In the genomic region with DNA sequence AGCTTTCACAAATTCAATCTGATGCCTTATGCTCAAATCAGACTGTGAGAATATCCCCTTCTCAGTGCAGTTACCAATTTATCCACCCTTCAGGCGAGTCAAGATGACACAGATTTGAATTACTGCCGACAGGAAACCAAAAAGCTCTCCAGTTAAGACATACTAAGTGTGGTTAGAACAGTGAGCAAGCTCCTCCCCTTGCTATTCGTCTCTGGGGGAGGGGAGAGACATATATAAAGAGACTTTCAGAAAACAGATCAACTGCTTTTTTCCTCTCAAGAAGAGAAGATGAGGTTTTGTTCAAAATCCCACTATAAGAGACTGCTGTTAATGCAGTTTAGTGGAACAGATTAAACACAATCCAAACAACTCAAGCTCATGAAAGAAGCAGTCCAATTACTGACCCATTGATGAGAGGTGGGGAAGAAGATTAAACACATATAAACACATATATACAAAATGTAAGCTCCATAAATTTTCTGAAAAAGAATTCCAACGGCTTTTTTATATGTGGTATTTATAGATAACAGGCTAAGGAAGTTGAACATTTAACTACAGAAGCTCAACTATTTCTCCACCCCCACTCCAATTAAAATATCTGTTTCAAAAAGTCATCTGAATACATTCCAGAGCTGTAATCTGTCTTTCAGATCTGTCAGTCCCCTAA, we compare ENCODE assay signal across 8 cellular contexts.
A peak's percentile ranks its signal among the peaks of the same experiment; 100 is the strongest.
DNase-seq lines count a peak whose midpoint lies in the region; ATAC-seq and TF ChIP-seq lines count a peak whose summit lies in the region.

No MANE protein-coding gene starts in this region.

- H3K36me3 ChIP-seq in SK-N-SH (replicated peaks in 1 of 2; ENCODE audit: control insufficient read depth in 1 of 2, insufficient read depth in 2 of 2, low read length in 1 of 2), result no peaks in the 10 kb centered on the region

- H3K4me1 ChIP-seq in SK-N-SH (ENCODE audit: control insufficient read depth in 1 of 2, insufficient read depth in 2 of 2, low read depth in 1 of 2, low read length in 1 of 2), result peaks cover 9 to 14% of the 10 kb centered on the region in 2 experiments; a peak in 3 of 4 replicates

- H4K20me1 ChIP-seq in SK-N-SH (ENCODE audit: insufficient read depth), result no peaks in the 10 kb centered on the region

- ATAC-seq in GM18502 (IDR thresholded peaks at IDR 0.05; ENCODE audit: poor library complexity, unreplicated experiment), result peak; percentile 73
- peak; percentile 59 for ATAC-seq in HG02885 (IDR thresholded peaks at IDR 0.05; ENCODE audit: poor library complexity, unreplicated experiment)
- ATAC-seq in HG03095 (IDR thresholded peaks at IDR 0.05; ENCODE audit: unreplicated experiment), result no peak

- peaks cover 12% of the 10 kb centered on the region for H3F3A ChIP-seq in SK-N-SH (replicated peaks; ENCODE audit: insufficient read depth)

- TF ChIP-seq CTCF in SK-N-SH (IDR thresholded peaks at IDR 0.05) (no peak), astrocyte of the spinal cord (IDR thresholded peaks at IDR 0.05; ENCODE audit: low read depth, low read length) (no peak)

- H3K9me3 ChIP-seq in SK-N-SH, result no peaks in the 10 kb centered on the region

- H3K9ac ChIP-seq in SK-N-SH, result peak overlapping the region; percentile 56; the same call in 1 of the 2 replicates

- TF ChIP-seq EP300 in SK-N-SH (IDR thresholded peaks at IDR 0.05; ENCODE audit: borderline replicate concordance in 1 of 2, low read depth in 1 of 2, low read length in 1 of 2), result no peak

- TF ChIP-seq RAD21 in SK-N-SH (IDR thresholded peaks at IDR 0.05; ENCODE audit: low read length), result no peak

- no peaks in the 10 kb centered on the region for H3K27me3 ChIP-seq in SK-N-SH (ENCODE audit: insufficient read depth)

- H3K9me2 ChIP-seq in SK-N-SH, result no peaks in the 10 kb centered on the region

- H3K4me3 ChIP-seq in SK-N-SH (ENCODE audit: low read depth in 2 of 2, low read length in 1 of 2) (peak overlapping the region; percentile 35 to 51; a peak in 2 of 4 replicates), astrocyte of the spinal cord (ENCODE audit: low read depth, low read length) (peak overlapping the region; percentile 33)

- H3K79me2 ChIP-seq in SK-N-SH (ENCODE audit: insufficient read depth), result peaks cover 49% of the 10 kb centered on the region

- no peak for DNase-seq in SK-N-SH
- peak; percentile 79 for DNase-seq in astrocyte of the spinal cord (ENCODE audit: low read depth, low spot score)
- DNase-seq in iris pigment epithelial cell (ENCODE audit: low read depth), result peak; percentile 90
- DNase-seq in stimulated activated CD8-positive, alpha-beta memory T cell treated with anti-CD3 and anti-CD28 coated beads, Interleukin-15, amount 100 ng/mL, for 48 hours (ENCODE audit: low read depth in 2 of 2), result peak; percentile 27 to 45
- DNase-seq in NCI-H446 (lab: John Stamatoyannopoulos, UW), result no peak

- no peak overlapping the region for H2AFZ ChIP-seq in SK-N-SH (ENCODE audit: low read depth)

- CTCF ChIA-PET in SK-N-SH (lab: Yijun Ruan, JAX), result interaction anchor here (1.1 to 3.7 kb wide), 3 partner anchors 9 to 112 kb away, joined by 3 to 12 read pairs (median 3); no protein-coding TSS in a partner anchor

- 6% methylated on average over 4 of the region's 4 CpGs for WGBS in SK-N-SH (ENCODE audit: low lambda C conversion rate)

- in situ Hi-C loops in astrocyte of the spinal cord (cut with HindIII; ENCODE audit: low sequenced_read_pairs), result no loop called here

- H3K4me2 ChIP-seq in SK-N-SH, result peak overlapping the region; percentile 55

- POLR2A ChIA-PET in SK-N-SH (lab: Yijun Ruan, JAX), result no interaction called here

- peak overlapping the region; percentile 55 to 97; a peak in 3 of 4 replicates for H3K27ac ChIP-seq in SK-N-SH (ENCODE audit: low read depth in 2 of 2, low read length in 1 of 2)

TF ChIP-seq in SK-N-SH, 30 proteins besides CTCF, POLR2A, EP300 and RAD21:
- TF ChIP-seq FOXJ3 (CRISPR knock-in tag; IDR thresholded peaks at IDR 0.05), result no peak
- TF ChIP-seq MEF2A (IDR thresholded peaks at IDR 0.05; ENCODE audit: borderline replicate concordance, low read depth), result no peak
- TF ChIP-seq, protein P1, sequence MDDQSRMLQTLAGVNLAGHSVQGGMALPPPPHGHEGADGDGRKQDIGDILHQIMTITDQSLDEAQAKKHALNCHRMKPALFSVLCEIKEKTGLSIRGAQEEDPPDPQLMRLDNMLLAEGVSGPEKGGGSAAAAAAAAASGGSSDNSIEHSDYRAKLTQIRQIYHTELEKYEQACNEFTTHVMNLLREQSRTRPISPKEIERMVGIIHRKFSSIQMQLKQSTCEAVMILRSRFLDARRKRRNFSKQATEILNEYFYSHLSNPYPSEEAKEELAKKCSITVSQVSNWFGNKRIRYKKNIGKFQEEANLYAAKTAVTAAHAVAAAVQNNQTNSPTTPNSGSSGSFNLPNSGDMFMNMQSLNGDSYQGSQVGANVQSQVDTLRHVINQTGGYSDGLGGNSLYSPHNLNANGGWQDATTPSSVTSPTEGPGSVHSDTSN (IDR thresholded peaks at IDR 0.05), result peak; percentile 76
- 0 out of 2 replicates have a peak, but pooled peaks have one; percentile 9 for TF ChIP-seq JUND (IDR thresholded peaks at IDR 0.05)
- peak; percentile 18; the same call in 1 of the 2 replicates for TF ChIP-seq TCF12 (IDR thresholded peaks at IDR 0.05)
- TF ChIP-seq, protein P2, sequence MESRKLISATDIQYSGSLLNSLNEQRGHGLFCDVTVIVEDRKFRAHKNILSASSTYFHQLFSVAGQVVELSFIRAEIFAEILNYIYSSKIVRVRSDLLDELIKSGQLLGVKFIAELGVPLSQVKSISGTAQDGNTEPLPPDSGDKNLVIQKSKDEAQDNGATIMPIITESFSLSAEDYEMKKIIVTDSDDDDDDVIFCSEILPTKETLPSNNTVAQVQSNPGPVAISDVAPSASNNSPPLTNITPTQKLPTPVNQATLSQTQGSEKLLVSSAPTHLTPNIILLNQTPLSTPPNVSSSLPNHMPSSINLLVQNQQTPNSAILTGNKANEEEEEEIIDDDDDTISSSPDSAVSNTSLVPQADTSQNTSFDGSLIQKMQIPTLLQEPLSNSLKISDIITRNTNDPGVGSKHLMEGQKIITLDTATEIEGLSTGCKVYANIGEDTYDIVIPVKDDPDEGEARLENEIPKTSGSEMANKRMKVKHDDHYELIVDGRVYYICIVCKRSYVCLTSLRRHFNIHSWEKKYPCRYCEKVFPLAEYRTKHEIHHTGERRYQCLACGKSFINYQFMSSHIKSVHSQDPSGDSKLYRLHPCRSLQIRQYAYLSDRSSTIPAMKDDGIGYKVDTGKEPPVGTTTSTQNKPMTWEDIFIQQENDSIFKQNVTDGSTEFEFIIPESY (IDR thresholded peaks at IDR 0.05; ENCODE audit: borderline replicate concordance, low read depth), result no peak
- TF ChIP-seq SIN3A (IDR thresholded peaks at IDR 0.05; ENCODE audit: borderline replicate concordance, low read depth, low read length), result no peak

Comparison
In these comparisons a context has a peak if more than half of its experiments do, and no peak if none do; other contexts are left out.
1. DNase-seq: peak in astrocyte of the spinal cord (single experiment), iris pigment epithelial cell (single experiment) and stimulated activated CD8-positive, alpha-beta memory T cell treated with anti-CD3 and anti-CD28 coated beads, Interleukin-15, amount 100 ng/mL, for 48 hours (2 of 2); none in SK-N-SH (single experiment) and NCI-H446 (0 of 2).